In the genomic region with DNA sequence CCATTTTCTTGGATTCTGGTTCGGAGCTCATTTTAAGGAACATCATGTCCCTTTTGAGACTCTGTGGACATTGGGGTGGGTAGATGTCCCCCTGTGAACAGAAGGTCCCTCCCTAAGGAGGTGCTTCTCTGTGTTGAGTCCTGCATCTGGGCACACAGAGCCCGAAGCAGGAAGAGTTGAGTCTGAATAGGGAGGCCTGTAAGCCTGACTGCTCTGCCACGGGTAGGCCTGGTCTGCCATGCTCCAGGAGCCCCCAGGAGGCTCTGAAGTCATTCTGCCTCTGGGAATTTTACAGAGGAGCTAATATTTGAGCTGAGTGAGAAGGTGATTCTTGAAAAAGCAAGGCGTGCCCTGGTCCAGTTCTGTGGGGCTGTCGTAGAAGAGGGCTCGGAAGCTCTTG, we compare ENCODE assay signal across 13 cellular contexts. TPM values are rescaled to one million over a fixed set of nuclear protein-coding genes. Genes with fewer than 3 reads are reported as not detected.
DNase-seq lines count a peak whose midpoint lies in the region; FAIRE-seq and TF ChIP-seq lines count a peak whose summit lies in the region.
"Had no signal": no experiment of that assay in that cellular context is flagged by ENCODE, and none has a peak within 500 bp of the region (broad histone marks: within the 10 kb centered on the region; RNA-seq: fewer than 3 reads in every experiment).

No MANE protein-coding gene starts in this region.

- H3K27me3 ChIP-seq in brain microvascular endothelial cell (replicated peaks) (no peaks in the 10 kb centered on the region), muscle layer of colon (ENCODE audit: control insufficient read depth in 1 of 2, insufficient read depth in 2 of 2, low read length in 2 of 2) (no peaks in the 10 kb centered on the region), tibial nerve (no peaks in the 10 kb centered on the region)

- H3K9ac ChIP-seq in muscle layer of colon (ENCODE audit: low read length), result no peak overlapping the region

- TF ChIP-seq CTCF in brain microvascular endothelial cell (IDR thresholded peaks at IDR 0.05; ENCODE audit: low read depth, low read length, missing control alignments), result no peak
- no peak for TF ChIP-seq CTCF in tibial nerve (IDR thresholded peaks at IDR 0.05)

- no peaks in the 10 kb centered on the region for H3K36me3 Mint-ChIP-seq in activated naive CD4-positive, alpha-beta T cell treated with anti-CD3 and anti-CD28 coated beads, Interleukin-2, amount 10 ng/mL, durations not matched to agents 7 days and 5 days

- H3K4me3 ChIP-seq in brain microvascular endothelial cell (ENCODE audit: low read depth, low read length) (no peak overlapping the region), muscle layer of colon (ENCODE audit: low read depth in 1 of 2, low read length in 2 of 2) (no peak overlapping the region), tibial nerve (no peak overlapping the region)

- no peaks in the 10 kb centered on the region for H3K9me3 Mint-ChIP-seq in activated naive CD4-positive, alpha-beta T cell treated with anti-CD3 and anti-CD28 coated beads, Interleukin-2, amount 10 ng/mL, durations not matched to agents 7 days and 5 days

- 70 to 73% methylated on average over 6 of the region's 6 CpGs for WGBS in tibial nerve, 2 donors

- DNase-seq in activated naive CD4-positive, alpha-beta T cell treated with anti-CD3 and anti-CD28 coated beads, Interleukin-2, amount 10 ng/mL, durations not matched to agents 7 days and 5 days, result no peak
- DNase-seq in activated naive CD4-positive, alpha-beta T cell (lab: John Stamatoyannopoulos, UW), result no peak
- no peak for DNase-seq in brain microvascular endothelial cell
- DNase-seq in tibial nerve (ENCODE audit: low spot score in 2 of 2), result no peak
- DNase-seq in hepatic stellate cell (ENCODE audit: low spot score), result no peak
- no peak for DNase-seq in GM19239 (ENCODE audit: insufficient read length, low spot score)
- no peak for DNase-seq in NCI-H446 treated with DMSO at 0.1 percent for 48 hours (lab: John Stamatoyannopoulos, UW)
- DNase-seq: activated CD8-positive, alpha-beta T cell treated with anti-CD3 and anti-CD28 coated beads, Interleukin-2, amount 10 ng/mL, durations not matched to agents 7 days and 5 days; GOT3; MM.1S; NCI-H69 had no signal

- in situ Hi-C loops in brain microvascular endothelial cell (cut with HindIII; ENCODE audit: low pct_ligation_motif_present, low sequenced_read_pairs), result no loop called here

- H3K36me3 ChIP-seq in brain microvascular endothelial cell (replicated peaks) (no peaks in the 10 kb centered on the region), muscle layer of colon (ENCODE audit: insufficient read depth, low read length) (no peaks in the 10 kb centered on the region), tibial nerve (no peaks in the 10 kb centered on the region)

- peak overlapping the region; percentile 9 for H3K27ac Mint-ChIP-seq in activated naive CD4-positive, alpha-beta T cell treated with anti-CD3 and anti-CD28 coated beads, Interleukin-2, amount 10 ng/mL, durations not matched to agents 7 days and 5 days
- H3K27ac Mint-ChIP-seq: activated CD8-positive, alpha-beta T cell treated with anti-CD3 and anti-CD28 coated beads, Interleukin-2, amount 10 ng/mL, durations not matched to agents 7 days and 5 days had no signal

- TF ChIP-seq EP300 in tibial nerve (IDR thresholded peaks at IDR 0.05), result no peak

- H3K27ac ChIP-seq in brain microvascular endothelial cell (peak overlapping the region; percentile 77), muscle layer of colon (ENCODE audit: low read depth, low read length) (peak overlapping the region; percentile 46), tibial nerve (peak overlapping the region in 3 of 4 donors; percentile 40 to 74 (median 70))

- H3K9me3 ChIP-seq in muscle layer of colon (ENCODE audit: low read length), result no peaks in the 10 kb centered on the region
- H3K9me3 ChIP-seq in tibial nerve, result no peaks in the 10 kb centered on the region

- no peak overlapping the region for H3K4me3 Mint-ChIP-seq in activated naive CD4-positive, alpha-beta T cell treated with anti-CD3 and anti-CD28 coated beads, Interleukin-2, amount 10 ng/mL, durations not matched to agents 7 days and 5 days
- H3K4me3 Mint-ChIP-seq: activated CD8-positive, alpha-beta T cell treated with anti-CD3 and anti-CD28 coated beads, Interleukin-2, amount 10 ng/mL, durations not matched to agents 7 days and 5 days had no signal

- TF ChIP-seq POLR2A in tibial nerve (IDR thresholded peaks at IDR 0.05), result no peak

- H3K27me3 Mint-ChIP-seq in activated naive CD4-positive, alpha-beta T cell treated with anti-CD3 and anti-CD28 coated beads, Interleukin-2, amount 10 ng/mL, durations not matched to agents 7 days and 5 days, result no peaks in the 10 kb centered on the region

- peaks cover 39% of the 10 kb centered on the region for H3K4me1 Mint-ChIP-seq in activated naive CD4-positive, alpha-beta T cell treated with anti-CD3 and anti-CD28 coated beads, Interleukin-2, amount 10 ng/mL, durations not matched to agents 7 days and 5 days

- H3K4me1 ChIP-seq in muscle layer of colon (ENCODE audit: insufficient read depth, low read length) (peaks cover 63% of the 10 kb centered on the region), tibial nerve (peaks cover 0 to 61% (median 32%) of the 10 kb centered on the region in 4 donors)

- CTCF ChIA-PET in activated naive CD4-positive, alpha-beta T cell treated with anti-CD3 and anti-CD28 coated beads, Interleukin-2, amount 10 ng/mL, durations not matched to agents 7 days and 5 days (lab: Charles Lee), result interaction anchor here (3.2 kb wide), 1 partner anchor 137 kb away, joined by 14 read pairs; a partner anchor contains a TSS

- FAIRE-seq in GM19239 (lab: Jason Lieb, UNC), result no peak
- FAIRE-seq: small intestine had no signal

RNA-seq across cellular contexts. Expression of a gene that starts 50.6 kb away (rescaled TPM):
- 10 to 100 TPM; 11.7 to 18.6 (median 16.5) TPM for total RNA-seq in tibial nerve
